Comparison of ENCODE assay signal across 1 cellular context in the genomic region with DNA sequence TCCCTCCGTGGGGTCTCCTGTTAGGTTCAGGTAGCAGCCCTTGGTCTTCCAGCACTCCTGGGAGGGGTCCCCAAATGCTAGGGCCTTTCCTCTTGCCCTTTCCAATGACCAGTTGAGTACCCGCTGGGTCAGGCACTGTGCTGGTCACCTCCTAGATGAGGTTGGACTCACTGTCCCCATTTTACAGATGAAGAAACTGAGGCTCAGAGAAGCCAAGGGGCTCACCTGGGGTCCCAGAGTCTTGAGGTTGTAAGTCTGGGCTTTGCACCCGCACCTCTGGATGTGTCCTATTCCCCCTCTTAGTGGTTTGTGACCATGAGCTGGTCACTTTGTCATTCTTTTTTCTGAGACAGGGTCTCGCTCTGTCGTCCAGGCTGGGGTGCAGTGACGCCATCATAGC.
TF ChIP-seq lines count a peak whose summit lies in the region.

No MANE protein-coding gene starts in this region.

TF ChIP-seq in K562, 482 proteins besides CTCF, POLR2A, EP300 and RAD21:
- peak; percentile 50; the same call in 1 of the 2 replicates for TF ChIP-seq ZNF121 (CRISPR knock-in tag; conservative IDR thresholded peaks at IDR 0.05)
- peak; percentile 63 to 85 for TF ChIP-seq KDM1A (IDR thresholded peaks at IDR 0.05)
- TF ChIP-seq BCL6 (CRISPR knock-in tag; IDR thresholded peaks at IDR 0.05) = no peak
- TF ChIP-seq CBFA2T3 (IDR thresholded peaks at IDR 0.05) = no peak
- peak; percentile 47; the same call in 1 of the 2 replicates for TF ChIP-seq ADNP (tag; IDR thresholded peaks at IDR 0.05)
- TF ChIP-seq, protein P1, sequence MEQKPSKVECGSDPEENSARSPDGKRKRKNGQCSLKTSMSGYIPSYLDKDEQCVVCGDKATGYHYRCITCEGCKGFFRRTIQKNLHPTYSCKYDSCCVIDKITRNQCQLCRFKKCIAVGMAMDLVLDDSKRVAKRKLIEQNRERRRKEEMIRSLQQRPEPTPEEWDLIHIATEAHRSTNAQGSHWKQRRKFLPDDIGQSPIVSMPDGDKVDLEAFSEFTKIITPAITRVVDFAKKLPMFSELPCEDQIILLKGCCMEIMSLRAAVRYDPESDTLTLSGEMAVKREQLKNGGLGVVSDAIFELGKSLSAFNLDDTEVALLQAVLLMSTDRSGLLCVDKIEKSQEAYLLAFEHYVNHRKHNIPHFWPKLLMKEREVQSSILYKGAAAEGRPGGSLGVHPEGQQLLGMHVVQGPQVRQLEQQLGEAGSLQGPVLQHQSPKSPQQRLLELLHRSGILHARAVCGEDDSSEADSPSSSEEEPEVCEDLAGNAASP (IDR thresholded peaks at IDR 0.05) = no peak
- TF ChIP-seq BCOR (IDR thresholded peaks at IDR 0.05) = peak; percentile 82
- TF ChIP-seq, protein P2, sequence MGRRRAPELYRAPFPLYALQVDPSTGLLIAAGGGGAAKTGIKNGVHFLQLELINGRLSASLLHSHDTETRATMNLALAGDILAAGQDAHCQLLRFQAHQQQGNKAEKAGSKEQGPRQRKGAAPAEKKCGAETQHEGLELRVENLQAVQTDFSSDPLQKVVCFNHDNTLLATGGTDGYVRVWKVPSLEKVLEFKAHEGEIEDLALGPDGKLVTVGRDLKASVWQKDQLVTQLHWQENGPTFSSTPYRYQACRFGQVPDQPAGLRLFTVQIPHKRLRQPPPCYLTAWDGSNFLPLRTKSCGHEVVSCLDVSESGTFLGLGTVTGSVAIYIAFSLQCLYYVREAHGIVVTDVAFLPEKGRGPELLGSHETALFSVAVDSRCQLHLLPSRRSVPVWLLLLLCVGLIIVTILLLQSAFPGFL (CRISPR knock-in tag; IDR thresholded peaks at IDR 0.05) = no peak
- TF ChIP-seq HDAC2 (IDR thresholded peaks at IDR 0.05) = peak; percentile 62; the same call in 1 of the 2 replicates
- peak; percentile 89 for TF ChIP-seq RBM25 (IDR thresholded peaks at IDR 0.05; ENCODE audit: low read depth, low read length, severe bottlenecking)
- 0 out of 2 replicates have a peak, but pooled peaks have one; percentile 31 for TF ChIP-seq PTBP1 (IDR thresholded peaks at IDR 0.05; ENCODE audit: low read depth, low read length)
- TF ChIP-seq RCOR1 (IDR thresholded peaks at IDR 0.05; ENCODE audit: borderline replicate concordance in 1 of 2, low read depth in 2 of 2, low read length in 2 of 2) = peak in 1 of 2 experiments; percentile 67; a peak in 3 of 4 replicates
- peak; percentile 59; the same call in 1 of the 2 replicates for TF ChIP-seq CBX1 (IDR thresholded peaks at IDR 0.05; ENCODE audit: low read depth)
